Comparison of ENCODE assay signal across 21 cellular contexts in genomic region chr7:155169081-155169480, GRCh38.
DNase-seq lines count a peak whose midpoint lies in the region; ATAC-seq lines count a peak whose summit lies in the region.
"Had no signal": no experiment of that assay in that cellular context is flagged by ENCODE, and none has a peak within 500 bp of the region (broad histone marks: within the 10 kb centered on the region; RNA-seq: fewer than 3 reads in every experiment).

No MANE protein-coding gene starts in this region.

- H3K4me3 ChIP-seq in Karpas-422 (ENCODE audit: low read length), result no peak overlapping the region
- H3K4me3 ChIP-seq: BLaER1, GM23248, SJSA1 had no signal

- H3K27ac Mint-ChIP-seq in activated CD8-positive, alpha-beta memory T cell treated with anti-CD3 and anti-CD28 coated beads, Interleukin-2, amount 10 ng/mL, durations not matched to agents 7 days and 5 days, result no peak overlapping the region
- H3K27ac Mint-ChIP-seq: CD4-positive, alpha-beta T cell had no signal

- H3K36me3 ChIP-seq in Karpas-422 (ENCODE audit: insufficient read depth, low read length), result no peaks in the 10 kb centered on the region
- H3K36me3 ChIP-seq: BLaER1, SJSA1 had no signal

- no peak overlapping the region for H2AFZ ChIP-seq in Karpas-422 (ENCODE audit: low read length)
- H2AFZ ChIP-seq: GM23248 had no signal

- CTCF ChIA-PET in activated CD8-positive, alpha-beta memory T cell treated with anti-CD3 and anti-CD28 coated beads, Interleukin-2, amount 10 ng/mL, durations not matched to agents 7 days and 5 days (lab: Charles Lee), result no interaction called here

- no peaks in the 10 kb centered on the region for H3K9me2 ChIP-seq in Karpas-422 (replicated peaks; ENCODE audit: insufficient read depth, low read length)

- no peaks in the 10 kb centered on the region for H3K9me3 Mint-ChIP-seq in activated CD8-positive, alpha-beta memory T cell treated with anti-CD3 and anti-CD28 coated beads, Interleukin-2, amount 10 ng/mL, durations not matched to agents 7 days and 5 days (ENCODE audit: low read depth)
- H3K9me3 Mint-ChIP-seq: CD4-positive, alpha-beta T cell; H9 had no signal

- H3K27ac ChIP-seq in Karpas-422 (ENCODE audit: low read length), result no peak overlapping the region
- H3K27ac ChIP-seq: 22Rv1, BLaER1, GM23248, SJSA1 had no signal

- no peaks in the 10 kb centered on the region for H3K4me1 ChIP-seq in Karpas-422 (ENCODE audit: low read length)
- H3K4me1 ChIP-seq: BLaER1 had no signal

- H3K4me3 Mint-ChIP-seq in activated CD8-positive, alpha-beta memory T cell treated with anti-CD3 and anti-CD28 coated beads, Interleukin-2, amount 10 ng/mL, durations not matched to agents 7 days and 5 days, result no peak overlapping the region
- H3K4me3 Mint-ChIP-seq: CD4-positive, alpha-beta T cell; H9 had no signal

- H4K20me1 ChIP-seq in Karpas-422 (ENCODE audit: insufficient read depth, low read depth, low read length), result no peaks in the 10 kb centered on the region
- H4K20me1 ChIP-seq: BLaER1 had no signal

- no peak overlapping the region for H3K4me2 ChIP-seq in Karpas-422 (ENCODE audit: low read depth, low read length, poor library complexity, severe bottlenecking)
- H3K4me2 ChIP-seq: BLaER1 had no signal

- H3K9me3 ChIP-seq in Karpas-422 (ENCODE audit: low read length), result no peaks in the 10 kb centered on the region
- H3K9me3 ChIP-seq: BLaER1, SJSA1 had no signal

- H3K4me1 Mint-ChIP-seq in activated CD8-positive, alpha-beta memory T cell treated with anti-CD3 and anti-CD28 coated beads, Interleukin-2, amount 10 ng/mL, durations not matched to agents 7 days and 5 days, result peaks cover 18% of the 10 kb centered on the region
- H3K4me1 Mint-ChIP-seq: H9 had no signal

- H3K79me2 ChIP-seq in Karpas-422 (ENCODE audit: low read length), result no peaks in the 10 kb centered on the region

- no peaks in the 10 kb centered on the region for H3K27me3 ChIP-seq in Karpas-422 (ENCODE audit: low read length)
- H3K27me3 ChIP-seq: BLaER1, SJSA1 had no signal

- DNase-seq in DMS153 (lab: John Stamatoyannopoulos, UW), result peak; percentile 32
- DNase-seq in DMS153 treated with DMSO at 0.1 percent for 48 hours (lab: John Stamatoyannopoulos, UW; ENCODE audit: unreplicated experiment), result no peak
- DNase-seq in activated CD8-positive, alpha-beta memory T cell treated with anti-CD3 and anti-CD28 coated beads, Interleukin-2, amount 10 ng/mL, durations not matched to agents 7 days and 5 days, result peak; percentile 37
- DNase-seq in activated CD8-positive, alpha-beta memory T cell treated with anti-CD3 and anti-CD28 coated beads, Interleukin-2, amount 50 U/mL, for 48 hours, result no peak
- peak; percentile 80 for DNase-seq in NCI-H345 (lab: John Stamatoyannopoulos, UW)
- peak; percentile 51 for DNase-seq in mesenteric fat pad (ENCODE audit: low spot score)
- no peak for DNase-seq in Karpas-422
- DNase-seq: ACHN; CD4-positive, alpha-beta T cell; COR-L47; GM23248; H9; KG1; NCI-H1092 treated with DMSO at 0.1 percent for 48 hours; NCI-H2171 treated with DMSO at 0.1 percent for 48 hours; NCI-H446 treated with DMSO at 0.1 percent for 48 hours; NCI-H526 treated with DMSO at 0.1 percent for 48 hours had no signal

- no peak overlapping the region for H3K9ac ChIP-seq in Karpas-422 (ENCODE audit: low read length)
- H3K9ac ChIP-seq: BLaER1, GM23248 had no signal

- H3K36me3 Mint-ChIP-seq in activated CD8-positive, alpha-beta memory T cell treated with anti-CD3 and anti-CD28 coated beads, Interleukin-2, amount 10 ng/mL, durations not matched to agents 7 days and 5 days, result no peaks in the 10 kb centered on the region

- ATAC-seq in activated CD8-positive, alpha-beta memory T cell treated with anti-CD3 and anti-CD28 coated beads, Interleukin-2, amount 10 ng/mL, durations not matched to agents 7 days and 5 days, result no peak
- ATAC-seq in HG03521 (IDR thresholded peaks at IDR 0.05; ENCODE audit: unreplicated experiment), result no peak

- peaks cover 34% of the 10 kb centered on the region for H3K27me3 Mint-ChIP-seq in activated CD8-positive, alpha-beta memory T cell treated with anti-CD3 and anti-CD28 coated beads, Interleukin-2, amount 10 ng/mL, durations not matched to agents 7 days and 5 days

Comparison
In these comparisons a context has a peak if more than half of its experiments do, and no peak if none do; other contexts are left out.
1. DNase-seq: peak in DMS153 (single experiment), activated CD8-positive, alpha-beta memory T cell treated with anti-CD3 and anti-CD28 coated beads, Interleukin-2, amount 10 ng/mL, durations not matched to agents 7 days and 5 days (single experiment), NCI-H345 (single experiment) and mesenteric fat pad (single experiment); none in DMS153 treated with DMSO at 0.1 percent for 48 hours (single experiment), activated CD8-positive, alpha-beta memory T cell treated with anti-CD3 and anti-CD28 coated beads, Interleukin-2, amount 50 U/mL, for 48 hours (single experiment) and Karpas-422 (single experiment).